Comparison of ENCODE assay signal across 12 cellular contexts in the genomic region with DNA sequence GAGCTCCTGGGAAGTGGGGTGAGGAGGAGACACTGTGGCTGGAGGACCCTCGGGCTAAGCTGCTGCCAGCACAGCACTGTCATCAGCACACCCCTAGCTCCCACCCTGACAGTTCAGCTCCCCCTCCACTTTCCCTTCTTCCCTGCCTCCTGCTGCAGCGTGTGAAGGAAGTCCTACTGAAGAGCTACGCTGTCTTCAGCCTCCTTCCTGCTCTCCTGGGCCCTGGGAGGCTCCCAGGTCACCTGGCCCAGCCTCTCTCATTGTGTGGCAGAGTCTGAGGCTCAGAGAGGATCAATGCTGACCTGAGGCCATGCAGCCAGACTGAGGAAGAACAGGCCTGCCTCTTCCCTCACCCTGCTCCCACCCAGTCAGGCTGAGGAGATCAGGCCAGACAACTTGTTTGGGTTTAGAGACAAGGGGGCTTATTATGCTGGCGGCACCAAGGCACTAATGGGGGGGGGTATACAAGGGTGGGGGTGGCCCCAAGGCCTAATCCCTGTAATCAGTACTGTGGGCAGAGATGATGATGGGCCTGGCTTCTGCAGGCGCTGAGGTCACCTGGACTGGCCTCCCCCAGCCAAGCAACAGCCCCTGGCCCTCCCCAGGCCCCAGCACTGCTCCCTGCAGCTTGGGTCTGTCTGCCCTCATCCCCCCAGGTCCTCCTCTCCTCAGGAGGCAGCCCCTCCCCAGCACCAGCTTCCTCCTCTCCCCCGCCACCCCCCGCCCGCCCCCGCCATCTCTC. TPM values are rescaled to one million over a fixed set of nuclear protein-coding genes. Genes with fewer than 3 reads are reported as not detected.
A peak's percentile ranks its signal among the peaks of the same experiment; 100 is the strongest.
DNase-seq lines count a peak whose midpoint lies in the region; ATAC-seq and TF ChIP-seq lines count a peak whose summit lies in the region.
"Had no signal": no experiment of that assay in that cellular context is flagged by ENCODE, and none has a peak within 500 bp of the region (broad histone marks: within the 10 kb centered on the region; RNA-seq: fewer than 3 reads in every experiment).

No MANE protein-coding gene starts in this region.

- no peak for DNase-seq in AG04450 (ENCODE audit: low read depth, low spot score)
- no peak for DNase-seq in WTC11 (ENCODE audit: low spot score)
- DNase-seq in hepatocyte (ENCODE audit: low spot score) = no peak
- peak; percentile 41 for DNase-seq in retina
- DNase-seq in CD4-positive, alpha-beta T cell = no peak
- DNase-seq: NCI-H526 treated with DMSO at 0.1 percent for 48 hours had no signal

- H3K27me3 ChIP-seq in AG04450 (ENCODE audit: control insufficient read depth, insufficient read depth, low read length) (no peaks in the 10 kb centered on the region), hepatocyte (no peaks in the 10 kb centered on the region)
- no peaks in the 10 kb centered on the region for H3K27me3 ChIP-seq in CD4-positive, alpha-beta T cell (ENCODE audit: control insufficient read depth, insufficient read depth, low read length)

- peak overlapping the region; percentile 76 for H3K27ac Mint-ChIP-seq in WTC11
- H3K27ac Mint-ChIP-seq in CD4-positive, alpha-beta T cell = no peak overlapping the region
- H3K27ac Mint-ChIP-seq: T-helper 1 cell treated with Interleukin-12 subunit alpha and Interleukin-12 subunit beta and Interleukin-4 antibody, amounts not matched to agents 30 μg/mL and 1 μg/mL, for 36 hours had no signal

- H3K27me3 Mint-ChIP-seq in WTC11 (ENCODE audit: low read depth) = peaks cover 4% of the 10 kb centered on the region; the same call in 1 of the 2 replicates
- H3K27me3 Mint-ChIP-seq in CD4-positive, alpha-beta T cell = peaks cover 11% of the 10 kb centered on the region

- peak overlapping the region; percentile 19 for H3K4me2 ChIP-seq in hepatocyte

- POLR2A ChIA-PET in AG04450 (lab: Yijun Ruan, JAX) = interaction anchor here (0.9 kb wide), 1 partner anchor 28 kb away, joined by 3 read pairs; no protein-coding TSS in a partner anchor
- POLR2A ChIA-PET in WTC11 (lab: Charles Lee) = interaction anchor here (0.6 to 1.9 kb wide), 6 partner anchors 9 to 81 kb away, joined by 3 to 21 read pairs (median 4); a partner anchor contains a TSS
- POLR2A ChIA-PET in CD4-positive, alpha-beta T cell (lab: Charles Lee) = no interaction called here

- H4K20me1 ChIP-seq in hepatocyte (ENCODE audit: insufficient read depth, poor library complexity, severe bottlenecking) = no peaks in the 10 kb centered on the region

- WGBS in hepatocyte (ENCODE audit: low lambda C conversion rate, missing lambda C conversion rate) = 62% methylated on average over 8 of the region's 9 CpGs

- H3K4me3 ChIP-seq in AG04450 (ENCODE audit: low read depth, low read length) = no peak overlapping the region
- no peak overlapping the region for H3K4me3 ChIP-seq in hepatocyte

- H3K9me2 ChIP-seq in hepatocyte (replicated peaks; ENCODE audit: insufficient read depth) = no peaks in the 10 kb centered on the region

- H3K27ac ChIP-seq in AG04450 (ENCODE audit: low read depth, low read length) (peak overlapping the region; percentile 57), hepatocyte (peak overlapping the region; percentile 86)
- no peak overlapping the region for H3K27ac ChIP-seq in CD4-positive, alpha-beta T cell (ENCODE audit: low read depth, low read length)

- peaks cover 11% of the 10 kb centered on the region for H3K9me3 Mint-ChIP-seq in WTC11
- H3K9me3 Mint-ChIP-seq in CD4-positive, alpha-beta T cell = no peaks in the 10 kb centered on the region
- H3K9me3 Mint-ChIP-seq: T-helper 1 cell treated with Interleukin-12 subunit alpha and Interleukin-12 subunit beta and Interleukin-4 antibody, amounts not matched to agents 30 μg/mL and 1 μg/mL, for 36 hours had no signal

- H3K79me2 ChIP-seq in hepatocyte = no peaks in the 10 kb centered on the region

- CTCF ChIA-PET in AG04450 (lab: Charles Lee) = interaction anchor here (0.9 to 1.2 kb wide), 4 partner anchors 8 to 21 kb away, joined by 3 to 6 read pairs (median 4); no protein-coding TSS in a partner anchor
- CTCF ChIA-PET in WTC11 (lab: Charles Lee) = interaction anchor here (0.8 to 4.1 kb wide), 12 partner anchors 9 to 167 kb away, joined by 3 to 17 read pairs (median 6); a partner anchor contains a TSS
- CTCF ChIA-PET in CD4-positive, alpha-beta T cell (lab: Charles Lee) = no interaction called here

- ATAC-seq in WTC11 (peak; percentile 10), GM21737 (IDR thresholded peaks at IDR 0.05; ENCODE audit: unreplicated experiment) (no peak), GM21526 (IDR thresholded peaks at IDR 0.05; ENCODE audit: low FRiP score, unreplicated experiment) (no peak), HG03159 (IDR thresholded peaks at IDR 0.05; ENCODE audit: unreplicated experiment) (no peak)
- ATAC-seq in CD4-positive, alpha-beta T cell (ENCODE audit: poor library complexity) = no peak

- no peak overlapping the region for H2AFZ ChIP-seq in hepatocyte

- peaks cover 50% of the 10 kb centered on the region for H3K4me1 ChIP-seq in hepatocyte (ENCODE audit: insufficient read depth)

- peaks cover 21% of the 10 kb centered on the region for H3K36me3 Mint-ChIP-seq in WTC11
- H3K36me3 Mint-ChIP-seq in CD4-positive, alpha-beta T cell (ENCODE audit: low read depth) = no peaks in the 10 kb centered on the region

- H3K9me3 ChIP-seq in AG04450 (ENCODE audit: control insufficient read depth, insufficient read depth, low read length) (no peaks in the 10 kb centered on the region; the same call in 1 of the 2 replicates), hepatocyte (ENCODE audit: low read depth) (no peaks in the 10 kb centered on the region)
- H3K9me3 ChIP-seq in CD4-positive, alpha-beta T cell (ENCODE audit: control insufficient read depth, low read length) = no peaks in the 10 kb centered on the region

- peaks cover 88% of the 10 kb centered on the region for H3K4me1 Mint-ChIP-seq in WTC11
- no peaks in the 10 kb centered on the region for H3K4me1 Mint-ChIP-seq in CD4-positive, alpha-beta T cell (ENCODE audit: low read depth)

- no peak for TF ChIP-seq CTCF in AG04450 (IDR thresholded peaks at IDR 0.05; ENCODE audit: low read depth, low read length)
- no peak for TF ChIP-seq CTCF in WTC11 (IDR thresholded peaks at IDR 0.05)
- no peak for TF ChIP-seq CTCF in hepatocyte (IDR thresholded peaks at IDR 0.05; ENCODE audit: poor library complexity)
- TF ChIP-seq CTCF in CD4-positive, alpha-beta T cell (IDR thresholded peaks at IDR 0.05) = no peak

- intact Hi-C loops in CD4-positive, alpha-beta T cell (cut with DNase I, micrococcal nuclease) = no loop called here

- no peak overlapping the region for H3K4me3 Mint-ChIP-seq in WTC11
- H3K4me3 Mint-ChIP-seq in CD4-positive, alpha-beta T cell = no peak overlapping the region
- H3K4me3 Mint-ChIP-seq: T-helper 1 cell treated with Interleukin-12 subunit alpha and Interleukin-12 subunit beta and Interleukin-4 antibody, amounts not matched to agents 30 μg/mL and 1 μg/mL, for 36 hours had no signal

- H3K36me3 ChIP-seq in hepatocyte (replicated peaks; ENCODE audit: insufficient read depth, low read depth) = no peaks in the 10 kb centered on the region

TF ChIP-seq in WTC11, 78 proteins besides CTCF, POLR2A, EP300 and RAD21 (continues in another document):
- peak; percentile 81 for TF ChIP-seq ZNF416 (CRISPR knock-in tag; IDR thresholded peaks at IDR 0.05)
- TF ChIP-seq, protein P1, sequence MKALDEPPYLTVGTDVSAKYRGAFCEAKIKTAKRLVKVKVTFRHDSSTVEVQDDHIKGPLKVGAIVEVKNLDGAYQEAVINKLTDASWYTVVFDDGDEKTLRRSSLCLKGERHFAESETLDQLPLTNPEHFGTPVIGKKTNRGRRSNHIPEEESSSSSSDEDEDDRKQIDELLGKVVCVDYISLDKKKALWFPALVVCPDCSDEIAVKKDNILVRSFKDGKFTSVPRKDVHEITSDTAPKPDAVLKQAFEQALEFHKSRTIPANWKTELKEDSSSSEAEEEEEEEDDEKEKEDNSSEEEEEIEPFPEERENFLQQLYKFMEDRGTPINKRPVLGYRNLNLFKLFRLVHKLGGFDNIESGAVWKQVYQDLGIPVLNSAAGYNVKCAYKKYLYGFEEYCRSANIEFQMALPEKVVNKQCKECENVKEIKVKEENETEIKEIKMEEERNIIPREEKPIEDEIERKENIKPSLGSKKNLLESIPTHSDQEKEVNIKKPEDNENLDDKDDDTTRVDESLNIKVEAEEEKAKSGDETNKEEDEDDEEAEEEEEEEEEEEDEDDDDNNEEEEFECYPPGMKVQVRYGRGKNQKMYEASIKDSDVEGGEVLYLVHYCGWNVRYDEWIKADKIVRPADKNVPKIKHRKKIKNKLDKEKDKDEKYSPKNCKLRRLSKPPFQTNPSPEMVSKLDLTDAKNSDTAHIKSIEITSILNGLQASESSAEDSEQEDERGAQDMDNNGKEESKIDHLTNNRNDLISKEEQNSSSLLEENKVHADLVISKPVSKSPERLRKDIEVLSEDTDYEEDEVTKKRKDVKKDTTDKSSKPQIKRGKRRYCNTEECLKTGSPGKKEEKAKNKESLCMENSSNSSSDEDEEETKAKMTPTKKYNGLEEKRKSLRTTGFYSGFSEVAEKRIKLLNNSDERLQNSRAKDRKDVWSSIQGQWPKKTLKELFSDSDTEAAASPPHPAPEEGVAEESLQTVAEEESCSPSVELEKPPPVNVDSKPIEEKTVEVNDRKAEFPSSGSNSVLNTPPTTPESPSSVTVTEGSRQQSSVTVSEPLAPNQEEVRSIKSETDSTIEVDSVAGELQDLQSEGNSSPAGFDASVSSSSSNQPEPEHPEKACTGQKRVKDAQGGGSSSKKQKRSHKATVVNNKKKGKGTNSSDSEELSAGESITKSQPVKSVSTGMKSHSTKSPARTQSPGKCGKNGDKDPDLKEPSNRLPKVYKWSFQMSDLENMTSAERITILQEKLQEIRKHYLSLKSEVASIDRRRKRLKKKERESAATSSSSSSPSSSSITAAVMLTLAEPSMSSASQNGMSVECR (CRISPR knock-in tag; IDR thresholded peaks at IDR 0.05; ENCODE audit: borderline replicate concordance) = no peak

RNA-seq across cellular contexts. Expression of a gene that starts 9.1 kb away (rescaled TPM):
- polyA plus RNA-seq in AG04450 (2011; rRNA removed) (15.7 and 19.2 TPM in 2 replicates), hepatocyte (3.6 and 4.8 TPM in 2 replicates)
- polyA minus RNA-seq in AG04450 (2011; rRNA and poly(A)+ RNA removed) = 18.7 and 20.4 TPM in 2 replicates
- total RNA-seq in WTC11 (2021) (103 to 127 TPM (median 104 TPM) in 3 replicates), hepatocyte (7.9 and 13.8 TPM in 2 replicates)
- total RNA-seq in CD4-positive, alpha-beta T cell = not detected

RNA-seq across cellular contexts. Expression of a gene that starts 26.2 kb away (rescaled TPM):
- polyA plus RNA-seq in AG04450 (2011; rRNA removed) (0.05 TPM in 1 of 2 replicates, not detected in the other), hepatocyte (not detected in 2 replicates)
- polyA minus RNA-seq in AG04450 (2011; rRNA and poly(A)+ RNA removed) = not detected in 2 replicates
- total RNA-seq in WTC11 (2021) (2.5 to 3.7 TPM (median 3.6 TPM) in 3 replicates), hepatocyte (0.03 and 0.84 TPM in 2 replicates)
- not detected for total RNA-seq in CD4-positive, alpha-beta T cell
- total RNA-seq: bronchial epithelial cell had no signal
- polyA plus RNA-seq: neural cell had no signal

RNA-seq across cellular contexts. Expression of a gene that starts 37.2 kb away (rescaled TPM):
- polyA plus RNA-seq in AG04450 (2011; rRNA removed) (12.8 and 15.5 TPM in 2 replicates), hepatocyte (171 and 195 TPM in 2 replicates)
- 5.4 and 5.8 TPM in 2 replicates for polyA minus RNA-seq in AG04450 (2011; rRNA and poly(A)+ RNA removed)
- total RNA-seq in WTC11 (2021) (135 to 195 TPM (median 186 TPM) in 3 replicates), hepatocyte (54.5 and 93.5 TPM in 2 replicates)
- 1 to 10 TPM; 3.2 to 4.2 TPM for total RNA-seq in CD4-positive, alpha-beta T cell

RNA-seq across cellular contexts. Expression of a gene that starts 48.9 kb away (rescaled TPM):
- polyA plus RNA-seq in AG04450 (2011; rRNA removed) (not detected in 2 replicates), hepatocyte (not detected in 2 replicates)
- polyA minus RNA-seq in AG04450 (2011; rRNA and poly(A)+ RNA removed) = not detected in 2 replicates
- total RNA-seq in WTC11 (2021) (1.1 to 1.3 TPM (median 1.2 TPM) in 3 replicates), hepatocyte (not detected in 2 replicates)
- under 1 TPM; 0.44 to 0.56 TPM for total RNA-seq in CD4-positive, alpha-beta T cell

Comparison
In these comparisons a context has a peak if more than half of its experiments do, and no peak if none do; other contexts are left out.
1. RNA of a gene that starts 37.2 kb away (total RNA-seq): 135 to 195 TPM in WTC11 and 54.5 to 93.5 TPM in hepatocyte; 3.2 to 4.2 TPM in CD4-positive, alpha-beta T cell; every median in the first group is over 10 times any median in the second.